ENCODE assay signal across 11 cellular contexts in genomic region chr2:235659767-235660322, GRCh38.
DNase-seq lines count a peak whose midpoint lies in the region; TF ChIP-seq lines count a peak whose summit lies in the region.
"Had no signal": no experiment of that assay in that cellular context is flagged by ENCODE, and none has a peak within 500 bp of the region (broad histone marks: within the 10 kb centered on the region; RNA-seq: fewer than 3 reads in every experiment).

No MANE protein-coding gene starts in this region.

- peaks cover 96% of the 10 kb centered on the region for H3K4me1 Mint-ChIP-seq in brain

- H3K36me3 Mint-ChIP-seq in brain = no peaks in the 10 kb centered on the region

- no peaks in the 10 kb centered on the region for H3K9me3 Mint-ChIP-seq in brain
- H3K9me3 Mint-ChIP-seq: effector memory CD8-positive, alpha-beta T cell had no signal

- peaks cover 7% of the 10 kb centered on the region for H3K27me3 Mint-ChIP-seq in brain

- H3K27ac Mint-ChIP-seq in brain = peak overlapping the region in 4 of 5 experiments; percentile 86 to 97 (median 92)

- H3K4me3 Mint-ChIP-seq in brain = peak overlapping the region in 3 of 5 experiments; percentile 46 to 78 (median 74)
- H3K4me3 Mint-ChIP-seq: effector memory CD8-positive, alpha-beta T cell had no signal

- no peak for TF ChIP-seq CTCF in brain (conservative IDR thresholded peaks at IDR 0.05)

- DNase-seq in AG08395 (ENCODE audit: low spot score) = peak; percentile 94
- DNase-seq in HS-5 (ENCODE audit: low read depth) = peak; percentile 56
- DNase-seq in mesenteric fat pad (ENCODE audit: low spot score) = peak; percentile 89
- no peak for DNase-seq in NCI-H1105 treated with DMSO at 0.1 percent for 48 hours (lab: John Stamatoyannopoulos, UW)
- no peak for DNase-seq in NCI-H510A (lab: John Stamatoyannopoulos, UW)
- no peak for DNase-seq in NCI-H2107 treated with DMSO at 0.1 percent for 48 hours (lab: John Stamatoyannopoulos, UW; ENCODE audit: unreplicated experiment)
- DNase-seq in DMS153 treated with DMSO at 0.1 percent for 48 hours (lab: John Stamatoyannopoulos, UW; ENCODE audit: unreplicated experiment) = no peak
- DNase-seq: activated T-cell treated with anti-CD3 and anti-CD28 coated beads, Interleukin-2, amount 50 U/mL, for 1 hour; effector memory CD8-positive, alpha-beta T cell; NCI-H2227 treated with DMSO at 0.1 percent for 48 hours had no signal

Comparison
In these comparisons a context has a peak if more than half of its experiments do, and no peak if none do; other contexts are left out.
1. DNase-seq: peak in AG08395 (single experiment), HS-5 (single experiment) and mesenteric fat pad (single experiment); none in NCI-H1105 treated with DMSO at 0.1 percent for 48 hours (single experiment), NCI-H510A (single experiment), NCI-H2107 treated with DMSO at 0.1 percent for 48 hours (single experiment) and DMS153 treated with DMSO at 0.1 percent for 48 hours (single experiment).